In the genomic region with DNA sequence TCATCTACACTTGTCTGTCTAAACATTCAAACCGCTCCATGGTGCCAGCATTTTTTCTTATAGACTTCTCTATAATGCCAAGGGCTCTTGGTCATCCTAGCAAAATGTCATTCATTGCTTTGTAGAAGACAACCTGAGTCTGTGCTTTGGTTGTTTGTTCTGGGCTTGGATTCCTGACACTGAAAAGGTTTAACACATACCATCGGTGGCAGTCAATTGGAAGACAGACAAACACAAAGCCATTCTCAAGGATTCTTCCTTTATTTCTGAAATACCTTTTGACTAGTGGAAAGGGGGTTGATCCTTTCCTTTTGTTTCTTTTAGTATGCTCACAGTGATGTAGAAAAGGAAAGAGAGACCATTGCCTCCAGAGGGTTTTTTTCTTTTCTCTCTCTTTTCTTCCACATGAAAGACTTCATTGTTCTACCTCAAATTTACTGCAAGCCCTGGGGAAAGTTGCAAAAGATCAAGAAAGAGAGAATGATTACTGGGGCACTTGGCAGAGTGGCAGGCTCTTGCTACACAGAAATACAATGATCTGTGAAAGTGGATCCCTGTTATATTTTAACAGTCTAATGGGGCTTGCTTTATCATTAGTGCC, we compare ENCODE assay signal across 1 cellular context.
TF ChIP-seq lines count a peak whose summit lies in the region.

No MANE protein-coding gene starts in this region.

TF ChIP-seq in H1, 55 proteins besides CTCF, POLR2A, EP300 and RAD21:
- TF ChIP-seq HDAC2 (IDR thresholded peaks at IDR 0.05; ENCODE audit: borderline replicate concordance in 1 of 2, low read depth in 2 of 2, low read length in 2 of 2) (peak in 1 of 2 experiments; percentile 6; a peak in 2 of 4 replicates), ASH2L (IDR thresholded peaks at IDR 0.05; ENCODE audit: low read length) (no peak), CEBPB (IDR thresholded peaks at IDR 0.05; ENCODE audit: low read depth, low read length) (peak; percentile 27; the same call in 1 of the 2 replicates), TEAD4 (IDR thresholded peaks at IDR 0.05; ENCODE audit: low read depth, low read length) (peak; percentile 58; the same call in 1 of the 2 replicates), SIX5 (IDR thresholded peaks at IDR 0.05; ENCODE audit: low read depth, low read length) (peak; percentile 21; the same call in 1 of the 2 replicates)
- TF ChIP-seq, protein P1, sequence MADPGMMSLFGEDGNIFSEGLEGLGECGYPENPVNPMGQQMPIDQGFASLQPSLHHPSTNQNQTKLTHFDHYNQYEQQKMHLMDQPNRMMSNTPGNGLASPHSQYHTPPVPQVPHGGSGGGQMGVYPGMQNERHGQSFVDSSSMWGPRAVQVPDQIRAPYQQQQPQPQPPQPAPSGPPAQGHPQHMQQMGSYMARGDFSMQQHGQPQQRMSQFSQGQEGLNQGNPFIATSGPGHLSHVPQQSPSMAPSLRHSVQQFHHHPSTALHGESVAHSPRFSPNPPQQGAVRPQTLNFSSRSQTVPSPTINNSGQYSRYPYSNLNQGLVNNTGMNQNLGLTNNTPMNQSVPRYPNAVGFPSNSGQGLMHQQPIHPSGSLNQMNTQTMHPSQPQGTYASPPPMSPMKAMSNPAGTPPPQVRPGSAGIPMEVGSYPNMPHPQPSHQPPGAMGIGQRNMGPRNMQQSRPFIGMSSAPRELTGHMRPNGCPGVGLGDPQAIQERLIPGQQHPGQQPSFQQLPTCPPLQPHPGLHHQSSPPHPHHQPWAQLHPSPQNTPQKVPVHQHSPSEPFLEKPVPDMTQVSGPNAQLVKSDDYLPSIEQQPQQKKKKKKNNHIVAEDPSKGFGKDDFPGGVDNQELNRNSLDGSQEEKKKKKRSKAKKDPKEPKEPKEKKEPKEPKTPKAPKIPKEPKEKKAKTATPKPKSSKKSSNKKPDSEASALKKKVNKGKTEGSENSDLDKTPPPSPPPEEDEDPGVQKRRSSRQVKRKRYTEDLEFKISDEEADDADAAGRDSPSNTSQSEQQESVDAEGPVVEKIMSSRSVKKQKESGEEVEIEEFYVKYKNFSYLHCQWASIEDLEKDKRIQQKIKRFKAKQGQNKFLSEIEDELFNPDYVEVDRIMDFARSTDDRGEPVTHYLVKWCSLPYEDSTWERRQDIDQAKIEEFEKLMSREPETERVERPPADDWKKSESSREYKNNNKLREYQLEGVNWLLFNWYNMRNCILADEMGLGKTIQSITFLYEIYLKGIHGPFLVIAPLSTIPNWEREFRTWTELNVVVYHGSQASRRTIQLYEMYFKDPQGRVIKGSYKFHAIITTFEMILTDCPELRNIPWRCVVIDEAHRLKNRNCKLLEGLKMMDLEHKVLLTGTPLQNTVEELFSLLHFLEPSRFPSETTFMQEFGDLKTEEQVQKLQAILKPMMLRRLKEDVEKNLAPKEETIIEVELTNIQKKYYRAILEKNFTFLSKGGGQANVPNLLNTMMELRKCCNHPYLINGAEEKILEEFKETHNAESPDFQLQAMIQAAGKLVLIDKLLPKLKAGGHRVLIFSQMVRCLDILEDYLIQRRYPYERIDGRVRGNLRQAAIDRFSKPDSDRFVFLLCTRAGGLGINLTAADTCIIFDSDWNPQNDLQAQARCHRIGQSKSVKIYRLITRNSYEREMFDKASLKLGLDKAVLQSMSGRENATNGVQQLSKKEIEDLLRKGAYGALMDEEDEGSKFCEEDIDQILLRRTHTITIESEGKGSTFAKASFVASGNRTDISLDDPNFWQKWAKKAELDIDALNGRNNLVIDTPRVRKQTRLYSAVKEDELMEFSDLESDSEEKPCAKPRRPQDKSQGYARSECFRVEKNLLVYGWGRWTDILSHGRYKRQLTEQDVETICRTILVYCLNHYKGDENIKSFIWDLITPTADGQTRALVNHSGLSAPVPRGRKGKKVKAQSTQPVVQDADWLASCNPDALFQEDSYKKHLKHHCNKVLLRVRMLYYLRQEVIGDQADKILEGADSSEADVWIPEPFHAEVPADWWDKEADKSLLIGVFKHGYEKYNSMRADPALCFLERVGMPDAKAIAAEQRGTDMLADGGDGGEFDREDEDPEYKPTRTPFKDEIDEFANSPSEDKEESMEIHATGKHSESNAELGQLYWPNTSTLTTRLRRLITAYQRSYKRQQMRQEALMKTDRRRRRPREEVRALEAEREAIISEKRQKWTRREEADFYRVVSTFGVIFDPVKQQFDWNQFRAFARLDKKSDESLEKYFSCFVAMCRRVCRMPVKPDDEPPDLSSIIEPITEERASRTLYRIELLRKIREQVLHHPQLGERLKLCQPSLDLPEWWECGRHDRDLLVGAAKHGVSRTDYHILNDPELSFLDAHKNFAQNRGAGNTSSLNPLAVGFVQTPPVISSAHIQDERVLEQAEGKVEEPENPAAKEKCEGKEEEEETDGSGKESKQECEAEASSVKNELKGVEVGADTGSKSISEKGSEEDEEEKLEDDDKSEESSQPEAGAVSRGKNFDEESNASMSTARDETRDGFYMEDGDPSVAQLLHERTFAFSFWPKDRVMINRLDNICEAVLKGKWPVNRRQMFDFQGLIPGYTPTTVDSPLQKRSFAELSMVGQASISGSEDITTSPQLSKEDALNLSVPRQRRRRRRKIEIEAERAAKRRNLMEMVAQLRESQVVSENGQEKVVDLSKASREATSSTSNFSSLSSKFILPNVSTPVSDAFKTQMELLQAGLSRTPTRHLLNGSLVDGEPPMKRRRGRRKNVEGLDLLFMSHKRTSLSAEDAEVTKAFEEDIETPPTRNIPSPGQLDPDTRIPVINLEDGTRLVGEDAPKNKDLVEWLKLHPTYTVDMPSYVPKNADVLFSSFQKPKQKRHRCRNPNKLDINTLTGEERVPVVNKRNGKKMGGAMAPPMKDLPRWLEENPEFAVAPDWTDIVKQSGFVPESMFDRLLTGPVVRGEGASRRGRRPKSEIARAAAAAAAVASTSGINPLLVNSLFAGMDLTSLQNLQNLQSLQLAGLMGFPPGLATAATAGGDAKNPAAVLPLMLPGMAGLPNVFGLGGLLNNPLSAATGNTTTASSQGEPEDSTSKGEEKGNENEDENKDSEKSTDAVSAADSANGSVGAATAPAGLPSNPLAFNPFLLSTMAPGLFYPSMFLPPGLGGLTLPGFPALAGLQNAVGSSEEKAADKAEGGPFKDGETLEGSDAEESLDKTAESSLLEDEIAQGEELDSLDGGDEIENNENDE (IDR thresholded peaks at IDR 0.05; ENCODE audit: insufficient replicate concordance, low read length) = peak; percentile 84
- TF ChIP-seq, protein P2, sequence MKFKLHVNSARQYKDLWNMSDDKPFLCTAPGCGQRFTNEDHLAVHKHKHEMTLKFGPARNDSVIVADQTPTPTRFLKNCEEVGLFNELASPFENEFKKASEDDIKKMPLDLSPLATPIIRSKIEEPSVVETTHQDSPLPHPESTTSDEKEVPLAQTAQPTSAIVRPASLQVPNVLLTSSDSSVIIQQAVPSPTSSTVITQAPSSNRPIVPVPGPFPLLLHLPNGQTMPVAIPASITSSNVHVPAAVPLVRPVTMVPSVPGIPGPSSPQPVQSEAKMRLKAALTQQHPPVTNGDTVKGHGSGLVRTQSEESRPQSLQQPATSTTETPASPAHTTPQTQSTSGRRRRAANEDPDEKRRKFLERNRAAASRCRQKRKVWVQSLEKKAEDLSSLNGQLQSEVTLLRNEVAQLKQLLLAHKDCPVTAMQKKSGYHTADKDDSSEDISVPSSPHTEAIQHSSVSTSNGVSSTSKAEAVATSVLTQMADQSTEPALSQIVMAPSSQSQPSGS (IDR thresholded peaks at IDR 0.05; ENCODE audit: low read length) = peak; percentile 49; the same call in 1 of the 2 replicates
- TF ChIP-seq, protein P3, sequence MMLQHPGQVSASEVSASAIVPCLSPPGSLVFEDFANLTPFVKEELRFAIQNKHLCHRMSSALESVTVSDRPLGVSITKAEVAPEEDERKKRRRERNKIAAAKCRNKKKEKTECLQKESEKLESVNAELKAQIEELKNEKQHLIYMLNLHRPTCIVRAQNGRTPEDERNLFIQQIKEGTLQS (IDR thresholded peaks at IDR 0.05; ENCODE audit: insufficient read depth, low read depth, low read length) = no peak
